Comparison of ENCODE assay signal across 33 cellular contexts in the genomic region with DNA sequence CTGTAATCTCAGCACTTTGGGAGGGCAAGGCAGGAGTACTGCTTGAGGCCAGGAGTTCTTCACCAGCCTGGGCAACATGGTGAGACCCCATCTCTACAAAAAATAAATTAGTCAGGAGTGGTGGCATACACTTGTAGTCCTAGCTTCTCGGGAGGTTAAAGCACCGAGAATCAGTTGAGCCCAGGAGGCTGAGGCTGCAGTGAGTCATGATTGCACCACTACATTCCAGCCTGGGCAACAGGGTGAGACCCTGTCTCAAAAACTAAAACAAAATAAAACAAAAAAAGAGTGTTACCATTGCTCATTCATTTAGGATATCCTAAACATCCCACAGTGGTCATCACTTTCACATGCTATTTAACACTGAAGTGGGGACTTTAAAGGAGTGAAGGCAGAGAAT. TPM values are rescaled to one million over a fixed set of nuclear protein-coding genes. Genes with fewer than 3 reads are reported as not detected.
A peak's percentile ranks its signal among the peaks of the same experiment; 100 is the strongest.
DNase-seq lines count a peak whose midpoint lies in the region; TF ChIP-seq lines count a peak whose summit lies in the region.
"Had no signal": no experiment of that assay in that cellular context is flagged by ENCODE, and none has a peak within 500 bp of the region (broad histone marks: within the 10 kb centered on the region; RNA-seq: fewer than 3 reads in every experiment).

No MANE protein-coding gene starts in this region.

- H3K9ac ChIP-seq in mammary epithelial cell (ENCODE audit: insufficient read depth, low read length): no peak overlapping the region

- H3K36me3 ChIP-seq in mammary epithelial cell (ENCODE audit: insufficient read depth, low read length): peaks cover 23% of the 10 kb centered on the region

- peaks cover 89% of the 10 kb centered on the region for H3K36me3 Mint-ChIP-seq in MCF 10A (ENCODE audit: insufficient read depth, unreplicated experiment)

- DNase-seq in MCF 10A (ENCODE audit: unreplicated experiment): peak; percentile 39
- no peak for DNase-seq in mammary epithelial cell
- DNase-seq in amniotic epithelial cell (ENCODE audit: low read depth): peak; percentile 42
- peak; percentile 22 for DNase-seq in fibroblast of peridontal ligament (ENCODE audit: extremely low read depth)
- DNase-seq in NCI-H146 (lab: John Stamatoyannopoulos, UW): no peak
- no peak for DNase-seq in GM13977 (ENCODE audit: low spot score)
- DNase-seq in NK-92 treated with Interleukin-12 subunit alpha and Interleukin-12 subunit beta, amount 100 ng/mL, for 24 hours (lab: John Stamatoyannopoulos, UW): no peak
- no peak for DNase-seq in GOT3 (lab: John Stamatoyannopoulos, UW)
- DNase-seq: 8988T; activated CD4-positive, alpha-beta memory T cell treated with anti-CD3 and anti-CD28 coated beads, Interleukin-2, amount 10 ng/mL, durations not matched to agents 7 days and 5 days; activated CD4-positive, alpha-beta T cell treated with anti-CD3 and anti-CD28 coated beads for 1 hour; activated naive CD4-positive, alpha-beta T cell treated with anti-CD3 and anti-CD28 coated beads, Interleukin-2, amount 10 ng/mL, durations not matched to agents 7 days and 5 days; amygdala; Caco-2; cortex of kidney; DMS53; GF-D8; hippocampal formation; left colon; NCI-H1417; NCI-H2081 treated with DMSO at 0.1 percent for 48 hours; NCI-H226; NCI-H69; Peyer's patch; SHP77 treated with DMSO at 0.1 percent for 48 hours; stimulated activated naive B cell treated with anti-CD40 and anti-IgM and Interleukin-4, amounts not matched to agents 10 μg/mL and 1 μg/mL and 100 μg/mL, for 72 hours; substantia nigra; upper lobe of left lung had no signal

- WGBS in mammary epithelial cell (ENCODE audit: low coverage, missing lambda C conversion rate): 58% methylated on average over 2 of the region's 2 CpGs

- H3K4me3 Mint-ChIP-seq in MCF 10A (ENCODE audit: unreplicated experiment): no peak overlapping the region
- H3K4me3 Mint-ChIP-seq: activated CD4-positive, alpha-beta memory T cell treated with anti-CD3 and anti-CD28 coated beads, Interleukin-2, amount 10 ng/mL, durations not matched to agents 7 days and 5 days; activated naive CD4-positive, alpha-beta T cell treated with anti-CD3 and anti-CD28 coated beads, Interleukin-2, amount 10 ng/mL, durations not matched to agents 7 days and 5 days; CD14-positive monocyte; GM23338; nephron; stimulated activated naive B cell treated with anti-CD40 and anti-IgM and Interleukin-4, amounts not matched to agents 10 μg/mL and 1 μg/mL and 100 μg/mL, for 72 hours had no signal

- CTCF ChIA-PET in MCF 10A (lab: Yijun Ruan, JAX): interaction anchor here (0.8 to 1.3 kb wide), 3 partner anchors 14 to 176 kb away, joined by 3 to 5 read pairs (median 3); no protein-coding TSS in a partner anchor
- CTCF ChIA-PET in mammary epithelial cell (lab: Charles Lee; ENCODE audit: low non-redundant PET): no interaction called here

- H3K4me2 ChIP-seq in mammary epithelial cell (ENCODE audit: insufficient read depth, low read depth, low read length): no peak overlapping the region
- H3K4me2 ChIP-seq: GM23338 had no signal

- no peaks in the 10 kb centered on the region for H3K79me2 ChIP-seq in mammary epithelial cell (ENCODE audit: insufficient read depth, low read length)

- H3K9me3 ChIP-seq in mammary epithelial cell (replicated peaks; ENCODE audit: insufficient read depth, low read length): no peaks in the 10 kb centered on the region
- H3K9me3 ChIP-seq: Caco-2, gastroesophageal sphincter, Peyer's patch, upper lobe of left lung had no signal

- no peaks in the 10 kb centered on the region for H3K9me3 Mint-ChIP-seq in MCF 10A (ENCODE audit: unreplicated experiment)
- H3K9me3 Mint-ChIP-seq: activated CD4-positive, alpha-beta memory T cell treated with anti-CD3 and anti-CD28 coated beads, Interleukin-2, amount 10 ng/mL, durations not matched to agents 7 days and 5 days; activated naive CD4-positive, alpha-beta T cell treated with anti-CD3 and anti-CD28 coated beads, Interleukin-2, amount 10 ng/mL, durations not matched to agents 7 days and 5 days; CD14-positive monocyte; GM23338; nephron; stimulated activated naive B cell treated with anti-CD40 and anti-IgM and Interleukin-4, amounts not matched to agents 10 μg/mL and 1 μg/mL and 100 μg/mL, for 72 hours had no signal

- POLR2A ChIA-PET in MCF 10A (lab: Yijun Ruan, JAX): interaction anchor here (2.1 kb wide), 1 partner anchor 180 kb away, joined by 5 read pairs; no protein-coding TSS in a partner anchor

- peaks cover 4% of the 10 kb centered on the region for H3K4me1 ChIP-seq in mammary epithelial cell (ENCODE audit: insufficient read depth, low read length)
- H3K4me1 ChIP-seq: Caco-2 had no signal

- dilution Hi-C loops in mammary epithelial cell (cut with HindIII; ENCODE audit: low sequenced_read_pairs): no loop called here

- no peak overlapping the region for H2AFZ ChIP-seq in mammary epithelial cell (ENCODE audit: low read depth, low read length)
- H2AFZ ChIP-seq: GM23338 had no signal

- H4K20me1 ChIP-seq in mammary epithelial cell (ENCODE audit: insufficient read depth, low read length): no peaks in the 10 kb centered on the region

- H3K27ac Mint-ChIP-seq in MCF 10A (ENCODE audit: low read depth, unreplicated experiment): no peak overlapping the region
- H3K27ac Mint-ChIP-seq: activated CD4-positive, alpha-beta memory T cell treated with anti-CD3 and anti-CD28 coated beads, Interleukin-2, amount 10 ng/mL, durations not matched to agents 7 days and 5 days; activated naive CD4-positive, alpha-beta T cell treated with anti-CD3 and anti-CD28 coated beads, Interleukin-2, amount 10 ng/mL, durations not matched to agents 7 days and 5 days; GM23338; nephron; stimulated activated naive B cell treated with anti-CD40 and anti-IgM and Interleukin-4, amounts not matched to agents 10 μg/mL and 1 μg/mL and 100 μg/mL, for 72 hours had no signal

- intact Hi-C loops in MCF 10A (cut with micrococcal nuclease) (no loop called here), mammary epithelial cell (cut with micrococcal nuclease) (no loop called here)

- no peak for TF ChIP-seq CTCF in MCF 10A (IDR thresholded peaks at IDR 0.05; ENCODE audit: unreplicated experiment)
- no peak for TF ChIP-seq CTCF in mammary epithelial cell (conservative IDR thresholded peaks at IDR 0.05 in 1 of 2, IDR thresholded peaks at IDR 0.05 in 1 of 2; ENCODE audit: extremely low read depth in 1 of 2, insufficient read depth in 1 of 2, low read depth in 1 of 2, low read length in 2 of 2)
- no peak for TF ChIP-seq CTCF in GM13977 (IDR thresholded peaks at IDR 0.05; ENCODE audit: extremely low read depth, insufficient read depth, missing control alignments)

- in situ Hi-C loops in mammary epithelial cell (cut with MboI; ENCODE audit: low sequenced_read_pairs in 2 of 2) (no loop called here), GM13977 (cut with MboI; ENCODE audit: low pct_unique_long_range_greater_than_20kb, low sequenced_read_pairs, unreplicated experiment) (no loop called here)

- H3K4me3 ChIP-seq in mammary epithelial cell (replicated peaks in 1 of 3; ENCODE audit: insufficient read depth in 1 of 3, low read depth in 2 of 3, low read length in 3 of 3): no peak overlapping the region
- H3K4me3 ChIP-seq: cardiac muscle cell, gastroesophageal sphincter, GM23338, Peyer's patch, upper lobe of left lung had no signal

- peaks cover 4% of the 10 kb centered on the region for H3K4me1 Mint-ChIP-seq in MCF 10A (ENCODE audit: insufficient read depth, unreplicated experiment)
- H3K4me1 Mint-ChIP-seq: GM23338 had no signal

- no peaks in the 10 kb centered on the region for H3K27me3 Mint-ChIP-seq in MCF 10A (ENCODE audit: insufficient read depth, unreplicated experiment)
- H3K27me3 Mint-ChIP-seq: activated CD4-positive, alpha-beta memory T cell treated with anti-CD3 and anti-CD28 coated beads, Interleukin-2, amount 10 ng/mL, durations not matched to agents 7 days and 5 days; activated naive CD4-positive, alpha-beta T cell treated with anti-CD3 and anti-CD28 coated beads, Interleukin-2, amount 10 ng/mL, durations not matched to agents 7 days and 5 days; stimulated activated naive B cell treated with anti-CD40 and anti-IgM and Interleukin-4, amounts not matched to agents 10 μg/mL and 1 μg/mL and 100 μg/mL, for 72 hours had no signal

- BruUV-seq in MCF 10A (replicated peaks; lab: Mats Ljungman, UMichigan) (no TSS peak), mammary epithelial cell (replicated peaks; lab: Mats Ljungman, UMichigan) (no TSS peak)

- no peak overlapping the region for H3K27ac ChIP-seq in mammary epithelial cell (ENCODE audit: insufficient read depth, low read depth, low read length)
- H3K27ac ChIP-seq: cardiac muscle cell, gastroesophageal sphincter, Peyer's patch, upper lobe of left lung had no signal

- H3K27me3 ChIP-seq in mammary epithelial cell (ENCODE audit: insufficient read depth, low read length): no peaks in the 10 kb centered on the region
- H3K27me3 ChIP-seq: cardiac muscle cell, gastroesophageal sphincter, Peyer's patch, upper lobe of left lung had no signal

RNA-seq across cellular contexts. Expression of a gene that starts 7.8 kb away (rescaled TPM):
- total RNA-seq in MCF 10A (2022): 112 and 113 TPM in 2 replicates
- total RNA-seq in mammary epithelial cell: 10 to 100 TPM; 31.7 to 58.0 TPM
- 17.7 TPM for polyA plus RNA-seq in mammary epithelial cell
- polyA minus RNA-seq in mammary epithelial cell: 54.9 TPM

RNA-seq across cellular contexts. Expression of a gene that starts 49.6 kb away (rescaled TPM):
- total RNA-seq in MCF 10A (2022) (1.3 and 2.2 TPM in 2 replicates), mammary epithelial cell (under 1 TPM; 0.17 to 0.89 TPM)
- 0.94 TPM for polyA plus RNA-seq in mammary epithelial cell
- polyA minus RNA-seq in mammary epithelial cell: not detected

RNA-seq across cellular contexts. Expression of a gene that starts 55.2 kb away (rescaled TPM):
- total RNA-seq in MCF 10A (2022): 11.7 and 19.9 TPM in 2 replicates
- 10 to 100 TPM in 1 of 2 donors, 1 to 10 TPM in 1; 5.3 to 27.0 TPM for total RNA-seq in mammary epithelial cell
- 25.7 TPM for polyA plus RNA-seq in mammary epithelial cell
- polyA minus RNA-seq in mammary epithelial cell: 24.4 TPM

RNA-seq across cellular contexts. Expression of a gene that starts 57.4 kb away (rescaled TPM):
- total RNA-seq in MCF 10A (2022) (454 and 526 TPM in 2 replicates), mammary epithelial cell (100 to 1,000 TPM; 389 to 397 TPM)
- polyA plus RNA-seq in mammary epithelial cell: 385 TPM
- 522 TPM for polyA minus RNA-seq in mammary epithelial cell

Comparison
In these comparisons a context has a peak if more than half of its experiments do, and no peak if none do; other contexts are left out.
1. DNase-seq: peak in MCF 10A (single experiment), amniotic epithelial cell (single experiment) and fibroblast of peridontal ligament (single experiment); none in mammary epithelial cell (single experiment), NCI-H146 (single experiment), GM13977 (single experiment), NK-92 treated with Interleukin-12 subunit alpha and Interleukin-12 subunit beta, amount 100 ng/mL, for 24 hours (single experiment) and GOT3 (single experiment).